Comparison of ENCODE assay signal across 8 cellular contexts in genomic region chr12:122031342-122032216, GRCh38. TPM values are rescaled to one million over a fixed set of nuclear protein-coding genes. Genes with fewer than 3 reads are reported as not detected.
DNase-seq lines count a peak whose midpoint lies in the region; ATAC-seq and TF ChIP-seq lines count a peak whose summit lies in the region.

No MANE protein-coding gene starts in this region.

- peaks cover 15 to 18% (median 17%) of the 10 kb centered on the region in 3 donors for H3K4me1 Mint-ChIP-seq in T-cell

- no peak overlapping the region for H3K27ac Mint-ChIP-seq in T-cell

- peaks cover 4% of the 10 kb centered on the region for H3K36me3 ChIP-seq in kidney epithelial cell (ENCODE audit: control insufficient read depth, insufficient read depth, low read length)

- peaks cover 3% of the 10 kb centered on the region for H3K36me3 Mint-ChIP-seq in T-cell

- TF ChIP-seq CTCF in astrocyte of the spinal cord (IDR thresholded peaks at IDR 0.05; ENCODE audit: low read depth, low read length) (peak; percentile 78), kidney epithelial cell (IDR thresholded peaks at IDR 0.05; ENCODE audit: insufficient read depth, low read length, poor library complexity, severe bottlenecking) (peak; percentile 84)

- in situ Hi-C loops in astrocyte of the spinal cord (cut with HindIII; ENCODE audit: low sequenced_read_pairs): no loop called here

- POLR2A ChIA-PET in T-cell (lab: Charles Lee): no interaction called here

- no peaks in the 10 kb centered on the region for H3K9me3 Mint-ChIP-seq in T-cell

- CTCF ChIA-PET in T-cell (lab: Charles Lee): interaction anchor here in 1 of 2 donors (0.6 kb wide), 1 partner anchor 15 kb away, joined by 3 read pairs; no protein-coding TSS in a partner anchor

- no peak overlapping the region for H3K4me3 ChIP-seq in astrocyte of the spinal cord (ENCODE audit: low read depth, low read length)
- H3K4me3 ChIP-seq in kidney epithelial cell (ENCODE audit: low read depth, low read length): no peak overlapping the region

- DNase-seq in activated gamma-delta T cell treated with Interleukin-2 at 50 U/mL for 16 hours (peak; percentile 50), activated gamma-delta T cell (lab: John Stamatoyannopoulos, UW) (no peak), T-cell (peak in 19 of 34 experiments; percentile 16 to 55 (median 41)), astrocyte of the spinal cord (ENCODE audit: low read depth, low spot score) (no peak), kidney epithelial cell (ENCODE audit: low read depth) (no peak), NCI-H1092 treated with DMSO at 0.1 percent for 48 hours (lab: John Stamatoyannopoulos, UW) (no peak)
- DNase-seq in stimulated activated CD8-positive, alpha-beta memory T cell treated with anti-CD3 and anti-CD28 coated beads, Interleukin-2, amount 100 ng/mL, for 48 hours (ENCODE audit: low read depth in 2 of 2): peak; percentile 52 to 59

- ATAC-seq in T-cell (replicated peaks in 1 of 4): peak; percentile 73 to 76 (median 74)
- no peak for ATAC-seq in GM18511 (IDR thresholded peaks at IDR 0.05; ENCODE audit: unreplicated experiment)

- peaks cover 0 to 8% of the 10 kb centered on the region in 2 donors for H3K27me3 Mint-ChIP-seq in T-cell

- no peaks in the 10 kb centered on the region for H3K27me3 ChIP-seq in kidney epithelial cell (ENCODE audit: control insufficient read depth, insufficient read depth, low read length)

- no peak overlapping the region for H3K4me3 Mint-ChIP-seq in T-cell

RNA-seq across cellular contexts. Expression of gene BCL7A, which starts 9.9 kb away (rescaled TPM):
- total RNA-seq in T-cell: 1 to 10 TPM; 5.3 to 7.4 (median 6.7) TPM
- 20.5 and 23.8 TPM in 2 replicates for total RNA-seq in kidney epithelial cell

RNA-seq across cellular contexts. Expression of gene MLXIP, which starts 47.0 kb away (rescaled TPM):
- total RNA-seq in T-cell (100 to 1,000 TPM in 2 of 5 donors, 10 to 100 TPM in 3; 87.9 to 113 (median 98.3) TPM), kidney epithelial cell (34.2 and 35.7 TPM in 2 replicates)

Comparison
In these comparisons a context has a peak if more than half of its experiments do, and no peak if none do; other contexts are left out.
1. DNase-seq: peak in activated gamma-delta T cell treated with Interleukin-2 at 50 U/mL for 16 hours (single experiment), T-cell (19 of 34) and stimulated activated CD8-positive, alpha-beta memory T cell treated with anti-CD3 and anti-CD28 coated beads, Interleukin-2, amount 100 ng/mL, for 48 hours (2 of 2); none in activated gamma-delta T cell (single experiment), astrocyte of the spinal cord (single experiment), kidney epithelial cell (single experiment) and NCI-H1092 treated with DMSO at 0.1 percent for 48 hours (single experiment).